1 cellular context compared by ENCODE assay signal in the genomic region with DNA sequence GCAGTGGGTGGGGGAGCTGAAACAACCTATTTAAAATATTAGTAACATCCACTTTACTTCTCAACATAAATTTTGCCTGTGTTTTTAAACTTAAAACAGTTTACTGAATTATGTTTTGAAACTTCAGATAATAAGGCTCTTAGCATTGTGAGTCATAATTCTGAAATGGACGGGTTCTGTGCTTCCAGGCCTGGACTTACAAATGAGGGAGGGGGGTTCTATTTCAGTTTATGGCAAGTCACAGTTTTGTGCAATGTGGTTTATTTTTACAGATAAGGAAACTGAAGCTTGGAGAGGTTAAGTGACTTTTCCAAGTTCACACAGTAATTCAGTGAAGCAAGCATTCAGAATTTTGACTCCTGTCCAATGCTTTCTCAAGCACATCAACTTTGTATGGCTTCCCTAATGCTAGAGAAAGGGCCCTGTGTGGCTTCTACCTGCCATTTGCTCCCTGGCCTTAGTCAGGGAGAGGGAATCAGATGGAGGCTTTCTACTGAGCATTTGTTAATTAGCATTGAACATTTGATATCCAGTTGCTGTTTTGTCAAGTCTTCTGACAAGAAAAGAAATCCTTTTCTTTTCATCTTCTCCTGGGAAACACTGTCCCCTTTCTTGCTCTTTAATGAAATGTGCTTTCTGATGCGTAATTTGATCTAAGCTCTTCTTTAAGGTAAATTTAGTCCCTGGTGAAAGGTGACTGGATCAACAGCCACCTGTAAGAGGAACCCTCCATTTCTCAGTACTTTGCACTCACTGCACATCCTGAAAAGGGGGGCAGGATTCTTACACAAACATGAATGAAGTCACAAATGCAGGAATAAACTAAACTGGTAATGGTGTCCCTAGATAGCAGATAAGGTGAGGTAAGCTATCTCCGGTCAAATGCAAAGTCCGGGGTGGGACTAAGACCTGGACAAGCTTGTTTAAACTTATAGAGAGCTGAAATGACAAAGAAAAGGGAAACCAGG.
TF ChIP-seq lines count a peak whose summit lies in the region.

No MANE protein-coding gene starts in this region.

TF ChIP-seq in HepG2, 621 proteins besides CTCF, POLR2A, EP300 and RAD21 (continued from another document and continues in another):
- TF ChIP-seq, protein P1, sequence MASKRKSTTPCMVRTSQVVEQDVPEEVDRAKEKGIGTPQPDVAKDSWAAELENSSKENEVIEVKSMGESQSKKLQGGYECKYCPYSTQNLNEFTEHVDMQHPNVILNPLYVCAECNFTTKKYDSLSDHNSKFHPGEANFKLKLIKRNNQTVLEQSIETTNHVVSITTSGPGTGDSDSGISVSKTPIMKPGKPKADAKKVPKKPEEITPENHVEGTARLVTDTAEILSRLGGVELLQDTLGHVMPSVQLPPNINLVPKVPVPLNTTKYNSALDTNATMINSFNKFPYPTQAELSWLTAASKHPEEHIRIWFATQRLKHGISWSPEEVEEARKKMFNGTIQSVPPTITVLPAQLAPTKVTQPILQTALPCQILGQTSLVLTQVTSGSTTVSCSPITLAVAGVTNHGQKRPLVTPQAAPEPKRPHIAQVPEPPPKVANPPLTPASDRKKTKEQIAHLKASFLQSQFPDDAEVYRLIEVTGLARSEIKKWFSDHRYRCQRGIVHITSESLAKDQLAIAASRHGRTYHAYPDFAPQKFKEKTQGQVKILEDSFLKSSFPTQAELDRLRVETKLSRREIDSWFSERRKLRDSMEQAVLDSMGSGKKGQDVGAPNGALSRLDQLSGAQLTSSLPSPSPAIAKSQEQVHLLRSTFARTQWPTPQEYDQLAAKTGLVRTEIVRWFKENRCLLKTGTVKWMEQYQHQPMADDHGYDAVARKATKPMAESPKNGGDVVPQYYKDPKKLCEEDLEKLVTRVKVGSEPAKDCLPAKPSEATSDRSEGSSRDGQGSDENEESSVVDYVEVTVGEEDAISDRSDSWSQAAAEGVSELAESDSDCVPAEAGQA (IDR thresholded peaks at IDR 0.05; ENCODE audit: low read depth) = peak; percentile 52; the same call in 1 of the 2 replicates
- TF ChIP-seq, protein P1 (CRISPR knock-in tag; IDR thresholded peaks at IDR 0.05; ENCODE audit: borderline replicate concordance) = no peak
- TF ChIP-seq GLI4 (CRISPR knock-in tag; IDR thresholded peaks at IDR 0.05; ENCODE audit: borderline replicate concordance) (no peak), ATF7 (IDR thresholded peaks at IDR 0.05) (peak; percentile 67), ATF7 (CRISPR knock-in tag; IDR thresholded peaks at IDR 0.05) (peak; percentile 88; the same call in 1 of the 2 replicates), SPEN (CRISPR knock-in tag; IDR thresholded peaks at IDR 0.05; ENCODE audit: low read depth) (peak; percentile 88; the same call in 1 of the 2 replicates), KMT2B (CRISPR knock-in tag; IDR thresholded peaks at IDR 0.05) (no peak), STAG1 (CRISPR knock-in tag; IDR thresholded peaks at IDR 0.05) (0 out of 2 replicates have a peak, but pooled peaks have one; percentile 9), NONO (IDR thresholded peaks at IDR 0.05) (no peak), NONO (CRISPR knock-in tag; conservative IDR thresholded peaks at IDR 0.05) (0 out of 2 replicates have a peak, but pooled peaks have one; percentile 80), POLR2AphosphoS5 (IDR thresholded peaks at IDR 0.05; ENCODE audit: low read depth, low read length) (peak; percentile 42; the same call in 1 of the 2 replicates), ZNF121 (CRISPR knock-in tag; IDR thresholded peaks at IDR 0.05) (0 out of 2 replicates have a peak, but pooled peaks have one; percentile 46), ZNF232 (CRISPR knock-in tag; IDR thresholded peaks at IDR 0.05; ENCODE audit: borderline replicate concordance) (peak; percentile 96; the same call in 1 of the 2 replicates), TOE1 (CRISPR knock-in tag; IDR thresholded peaks at IDR 0.05) (no peak), ZNF747 (CRISPR knock-in tag; IDR thresholded peaks at IDR 0.05; ENCODE audit: borderline replicate concordance) (peak; percentile 18; the same call in 1 of the 2 replicates), HDAC1 (CRISPR knock-in tag; IDR thresholded peaks at IDR 0.05) (peak; percentile 48; the same call in 1 of the 2 replicates), ZNF614 (CRISPR knock-in tag; IDR thresholded peaks at IDR 0.05; ENCODE audit: borderline replicate concordance) (peak; percentile 84; the same call in 1 of the 2 replicates), TBX2 (CRISPR knock-in tag; IDR thresholded peaks at IDR 0.05; ENCODE audit: borderline replicate concordance) (peak; percentile 90), ZSCAN9 (CRISPR knock-in tag; IDR thresholded peaks at IDR 0.05; ENCODE audit: borderline replicate concordance) (no peak), IRX3 (CRISPR knock-in tag; IDR thresholded peaks at IDR 0.05; ENCODE audit: borderline replicate concordance, low read depth) (no peak), ZNF331 (CRISPR knock-in tag; IDR thresholded peaks at IDR 0.05) (peak; percentile 77), ZNF296 (CRISPR knock-in tag; conservative IDR thresholded peaks at IDR 0.05) (no peak), ZFP1 (CRISPR knock-in tag; IDR thresholded peaks at IDR 0.05) (0 out of 2 replicates have a peak, but pooled peaks have one; percentile 86), MXD4 (CRISPR knock-in tag; IDR thresholded peaks at IDR 0.05) (peak; percentile 56; the same call in 1 of the 2 replicates), SIX4 (CRISPR knock-in tag; IDR thresholded peaks at IDR 0.05) (peak; percentile 90), SMAD9 (CRISPR knock-in tag; IDR thresholded peaks at IDR 0.05) (no peak), ZNF792 (CRISPR knock-in tag; IDR thresholded peaks at IDR 0.05) (peak; percentile 91; the same call in 1 of the 2 replicates), DMAP1 (CRISPR knock-in tag; IDR thresholded peaks at IDR 0.05) (peak; percentile 72), ERF (CRISPR knock-in tag; IDR thresholded peaks at IDR 0.05) (peak; percentile 78)
- TF ChIP-seq, protein P2, sequence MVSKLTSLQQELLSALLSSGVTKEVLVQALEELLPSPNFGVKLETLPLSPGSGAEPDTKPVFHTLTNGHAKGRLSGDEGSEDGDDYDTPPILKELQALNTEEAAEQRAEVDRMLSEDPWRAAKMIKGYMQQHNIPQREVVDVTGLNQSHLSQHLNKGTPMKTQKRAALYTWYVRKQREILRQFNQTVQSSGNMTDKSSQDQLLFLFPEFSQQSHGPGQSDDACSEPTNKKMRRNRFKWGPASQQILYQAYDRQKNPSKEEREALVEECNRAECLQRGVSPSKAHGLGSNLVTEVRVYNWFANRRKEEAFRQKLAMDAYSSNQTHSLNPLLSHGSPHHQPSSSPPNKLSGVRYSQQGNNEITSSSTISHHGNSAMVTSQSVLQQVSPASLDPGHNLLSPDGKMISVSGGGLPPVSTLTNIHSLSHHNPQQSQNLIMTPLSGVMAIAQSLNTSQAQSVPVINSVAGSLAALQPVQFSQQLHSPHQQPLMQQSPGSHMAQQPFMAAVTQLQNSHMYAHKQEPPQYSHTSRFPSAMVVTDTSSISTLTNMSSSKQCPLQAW (CRISPR knock-in tag; IDR thresholded peaks at IDR 0.05) = peak; percentile 45; the same call in 1 of the 2 replicates
- TF ChIP-seq, protein P3, sequence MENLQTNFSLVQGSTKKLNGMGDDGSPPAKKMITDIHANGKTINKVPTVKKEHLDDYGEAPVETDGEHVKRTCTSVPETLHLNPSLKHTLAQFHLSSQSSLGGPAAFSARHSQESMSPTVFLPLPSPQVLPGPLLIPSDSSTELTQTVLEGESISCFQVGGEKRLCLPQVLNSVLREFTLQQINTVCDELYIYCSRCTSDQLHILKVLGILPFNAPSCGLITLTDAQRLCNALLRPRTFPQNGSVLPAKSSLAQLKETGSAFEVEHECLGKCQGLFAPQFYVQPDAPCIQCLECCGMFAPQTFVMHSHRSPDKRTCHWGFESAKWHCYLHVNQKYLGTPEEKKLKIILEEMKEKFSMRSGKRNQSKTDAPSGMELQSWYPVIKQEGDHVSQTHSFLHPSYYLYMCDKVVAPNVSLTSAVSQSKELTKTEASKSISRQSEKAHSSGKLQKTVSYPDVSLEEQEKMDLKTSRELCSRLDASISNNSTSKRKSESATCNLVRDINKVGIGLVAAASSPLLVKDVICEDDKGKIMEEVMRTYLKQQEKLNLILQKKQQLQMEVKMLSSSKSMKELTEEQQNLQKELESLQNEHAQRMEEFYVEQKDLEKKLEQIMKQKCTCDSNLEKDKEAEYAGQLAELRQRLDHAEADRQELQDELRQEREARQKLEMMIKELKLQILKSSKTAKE (CRISPR knock-in tag; IDR thresholded peaks at IDR 0.05; ENCODE audit: borderline replicate concordance) = peak; percentile 45; the same call in 1 of the 2 replicates
- TF ChIP-seq, protein P4, sequence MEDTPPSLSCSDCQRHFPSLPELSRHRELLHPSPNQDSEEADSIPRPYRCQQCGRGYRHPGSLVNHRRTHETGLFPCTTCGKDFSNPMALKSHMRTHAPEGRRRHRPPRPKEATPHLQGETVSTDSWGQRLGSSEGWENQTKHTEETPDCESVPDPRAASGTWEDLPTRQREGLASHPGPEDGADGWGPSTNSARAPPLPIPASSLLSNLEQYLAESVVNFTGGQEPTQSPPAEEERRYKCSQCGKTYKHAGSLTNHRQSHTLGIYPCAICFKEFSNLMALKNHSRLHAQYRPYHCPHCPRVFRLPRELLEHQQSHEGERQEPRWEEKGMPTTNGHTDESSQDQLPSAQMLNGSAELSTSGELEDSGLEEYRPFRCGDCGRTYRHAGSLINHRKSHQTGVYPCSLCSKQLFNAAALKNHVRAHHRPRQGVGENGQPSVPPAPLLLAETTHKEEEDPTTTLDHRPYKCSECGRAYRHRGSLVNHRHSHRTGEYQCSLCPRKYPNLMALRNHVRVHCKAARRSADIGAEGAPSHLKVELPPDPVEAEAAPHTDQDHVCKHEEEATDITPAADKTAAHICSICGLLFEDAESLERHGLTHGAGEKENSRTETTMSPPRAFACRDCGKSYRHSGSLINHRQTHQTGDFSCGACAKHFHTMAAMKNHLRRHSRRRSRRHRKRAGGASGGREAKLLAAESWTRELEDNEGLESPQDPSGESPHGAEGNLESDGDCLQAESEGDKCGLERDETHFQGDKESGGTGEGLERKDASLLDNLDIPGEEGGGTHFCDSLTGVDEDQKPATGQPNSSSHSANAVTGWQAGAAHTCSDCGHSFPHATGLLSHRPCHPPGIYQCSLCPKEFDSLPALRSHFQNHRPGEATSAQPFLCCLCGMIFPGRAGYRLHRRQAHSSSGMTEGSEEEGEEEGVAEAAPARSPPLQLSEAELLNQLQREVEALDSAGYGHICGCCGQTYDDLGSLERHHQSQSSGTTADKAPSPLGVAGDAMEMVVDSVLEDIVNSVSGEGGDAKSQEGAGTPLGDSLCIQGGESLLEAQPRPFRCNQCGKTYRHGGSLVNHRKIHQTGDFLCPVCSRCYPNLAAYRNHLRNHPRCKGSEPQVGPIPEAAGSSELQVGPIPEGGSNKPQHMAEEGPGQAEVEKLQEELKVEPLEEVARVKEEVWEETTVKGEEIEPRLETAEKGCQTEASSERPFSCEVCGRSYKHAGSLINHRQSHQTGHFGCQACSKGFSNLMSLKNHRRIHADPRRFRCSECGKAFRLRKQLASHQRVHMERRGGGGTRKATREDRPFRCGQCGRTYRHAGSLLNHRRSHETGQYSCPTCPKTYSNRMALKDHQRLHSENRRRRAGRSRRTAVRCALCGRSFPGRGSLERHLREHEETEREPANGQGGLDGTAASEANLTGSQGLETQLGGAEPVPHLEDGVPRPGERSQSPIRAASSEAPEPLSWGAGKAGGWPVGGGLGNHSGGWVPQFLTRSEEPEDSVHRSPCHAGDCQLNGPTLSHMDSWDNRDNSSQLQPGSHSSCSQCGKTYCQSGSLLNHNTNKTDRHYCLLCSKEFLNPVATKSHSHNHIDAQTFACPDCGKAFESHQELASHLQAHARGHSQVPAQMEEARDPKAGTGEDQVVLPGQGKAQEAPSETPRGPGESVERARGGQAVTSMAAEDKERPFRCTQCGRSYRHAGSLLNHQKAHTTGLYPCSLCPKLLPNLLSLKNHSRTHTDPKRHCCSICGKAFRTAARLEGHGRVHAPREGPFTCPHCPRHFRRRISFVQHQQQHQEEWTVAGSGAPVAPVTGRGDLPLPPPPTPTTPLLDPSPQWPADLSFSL (CRISPR knock-in tag; IDR thresholded peaks at IDR 0.05) = peak; percentile 23; the same call in 1 of the 2 replicates
- TF ChIP-seq, protein P5, sequence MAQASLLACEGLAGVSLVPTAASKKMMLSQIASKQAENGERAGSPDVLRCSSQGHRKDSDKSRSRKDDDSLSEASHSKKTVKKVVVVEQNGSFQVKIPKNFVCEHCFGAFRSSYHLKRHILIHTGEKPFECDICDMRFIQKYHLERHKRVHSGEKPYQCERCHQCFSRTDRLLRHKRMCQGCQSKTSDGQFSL (CRISPR knock-in tag; IDR thresholded peaks at IDR 0.05) = 0 out of 2 replicates have a peak, but pooled peaks have one; percentile 19
- TF ChIP-seq, protein P6, sequence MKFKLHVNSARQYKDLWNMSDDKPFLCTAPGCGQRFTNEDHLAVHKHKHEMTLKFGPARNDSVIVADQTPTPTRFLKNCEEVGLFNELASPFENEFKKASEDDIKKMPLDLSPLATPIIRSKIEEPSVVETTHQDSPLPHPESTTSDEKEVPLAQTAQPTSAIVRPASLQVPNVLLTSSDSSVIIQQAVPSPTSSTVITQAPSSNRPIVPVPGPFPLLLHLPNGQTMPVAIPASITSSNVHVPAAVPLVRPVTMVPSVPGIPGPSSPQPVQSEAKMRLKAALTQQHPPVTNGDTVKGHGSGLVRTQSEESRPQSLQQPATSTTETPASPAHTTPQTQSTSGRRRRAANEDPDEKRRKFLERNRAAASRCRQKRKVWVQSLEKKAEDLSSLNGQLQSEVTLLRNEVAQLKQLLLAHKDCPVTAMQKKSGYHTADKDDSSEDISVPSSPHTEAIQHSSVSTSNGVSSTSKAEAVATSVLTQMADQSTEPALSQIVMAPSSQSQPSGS (CRISPR knock-in tag; IDR thresholded peaks at IDR 0.05) = peak; percentile 97
- TF ChIP-seq, protein P7, sequence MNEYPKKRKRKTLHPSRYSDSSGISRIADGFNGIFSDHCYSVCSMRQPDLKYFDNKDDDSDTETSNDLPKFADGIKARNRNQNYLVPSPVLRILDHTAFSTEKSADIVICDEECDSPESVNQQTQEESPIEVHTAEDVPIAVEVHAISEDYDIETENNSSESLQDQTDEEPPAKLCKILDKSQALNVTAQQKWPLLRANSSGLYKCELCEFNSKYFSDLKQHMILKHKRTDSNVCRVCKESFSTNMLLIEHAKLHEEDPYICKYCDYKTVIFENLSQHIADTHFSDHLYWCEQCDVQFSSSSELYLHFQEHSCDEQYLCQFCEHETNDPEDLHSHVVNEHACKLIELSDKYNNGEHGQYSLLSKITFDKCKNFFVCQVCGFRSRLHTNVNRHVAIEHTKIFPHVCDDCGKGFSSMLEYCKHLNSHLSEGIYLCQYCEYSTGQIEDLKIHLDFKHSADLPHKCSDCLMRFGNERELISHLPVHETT (CRISPR knock-in tag; conservative IDR thresholded peaks at IDR 0.05) = 0 out of 2 replicates have a peak, but pooled peaks have one; percentile 40
